7 cellular contexts compared by ENCODE assay signal in genomic region chr15:38589502-38589901, GRCh38. TPM values are rescaled to one million over a fixed set of nuclear protein-coding genes. Genes with fewer than 3 reads are reported as not detected.
DNase-seq lines count a peak whose midpoint lies in the region; ATAC-seq, FAIRE-seq and TF ChIP-seq lines count a peak whose summit lies in the region.

No MANE protein-coding gene starts in this region.

- H3K4me1 ChIP-seq in K562 (replicated peaks in 1 of 2; ENCODE audit: control insufficient read depth in 2 of 2, insufficient read depth in 2 of 2, low read length in 2 of 2): peaks cover 6 to 22% of the 10 kb centered on the region in 2 experiments; a peak in 3 of 5 replicates

- no peaks in the 10 kb centered on the region for H3K79me2 ChIP-seq in K562 (ENCODE audit: control insufficient read depth, insufficient read depth, low read length)

- CTCF ChIA-PET in K562 (lab: Yijun Ruan, JAX; ENCODE audit: low intra/inter-chr PET ratio): no interaction called here

- H3K4me2 ChIP-seq in K562 (ENCODE audit: insufficient read depth, low read length): peak overlapping the region; percentile 62

- peak overlapping the region; percentile 51 for H3K27ac ChIP-seq in K562 (ENCODE audit: extremely low read depth, low read depth, low read length)

- H3K9me1 ChIP-seq in K562 (ENCODE audit: control insufficient read depth, insufficient read depth, low read length): no peaks in the 10 kb centered on the region

- TF ChIP-seq POLR2A in K562 (conservative IDR thresholded peaks at IDR 0.05): no peak

- H3K9me3 ChIP-seq in K562 (replicated peaks; ENCODE audit: control insufficient read depth, insufficient read depth, low read depth, low read length): no peaks in the 10 kb centered on the region

- FAIRE-seq in K562 (lab: Jason Lieb, UNC): peak; percentile 19

- 10% methylated on average over 4 of the region's 4 CpGs for WGBS in K562 (ENCODE audit: insufficient coverage, low coverage, missing lambda C conversion rate)

- POLR2A ChIA-PET in K562 (lab: Yijun Ruan, JAX): interaction anchor here (0.7 to 1.5 kb wide), 6 partner anchors 9 to 1096 kb away, joined by 3 to 5 read pairs (median 4); no protein-coding TSS in a partner anchor

- H3K36me3 ChIP-seq in K562 (ENCODE audit: control insufficient read depth, insufficient read depth, low read length): no peaks in the 10 kb centered on the region

- DNase-seq in EL: peak; percentile 84
- DNase-seq in LHCN-M2 (ENCODE audit: low read depth): peak; percentile 72
- DNase-seq in K562 (ENCODE audit: extremely low read depth in 1 of 4, low spot score in 3 of 4): peak in 3 of 4 experiments; percentile 37 to 81 (median 59)
- DNase-seq in myocyte (ENCODE audit: low read depth): peak; percentile 49
- no peak for DNase-seq in posterior vena cava (ENCODE audit: low spot score)
- DNase-seq in stimulated activated CD8-positive, alpha-beta memory T cell treated with anti-CD3 and anti-CD28 coated beads, Interleukin-4, amount 100 ng/mL, for 48 hours: no peak

- peak; percentile 72 for TF ChIP-seq EP300 in K562 (IDR thresholded peaks at IDR 0.05; ENCODE audit: low read length)

- TF ChIP-seq RAD21 in K562 (CRISPR knock-in tag; conservative IDR thresholded peaks at IDR 0.05 in 1 of 2, IDR thresholded peaks at IDR 0.05 in 1 of 2): no peak

- ATAC-seq in K562 (peak; percentile 96), GM21526 (IDR thresholded peaks at IDR 0.05; ENCODE audit: low FRiP score, unreplicated experiment) (no peak)

- H3K27me3 ChIP-seq in K562 (ENCODE audit: control insufficient read depth in 2 of 2, insufficient read depth in 2 of 2, low read length in 2 of 2): no peaks in the 10 kb centered on the region

- no TSS peak for BruUV-seq in K562 (replicated peaks; lab: Mats Ljungman, UMichigan)

- peak overlapping the region; percentile 64 for H2AFZ ChIP-seq in K562 (ENCODE audit: low read depth, low read length)

- intact Hi-C loops in K562 (cut with micrococcal nuclease) (no loop called here), posterior vena cava (cut with DNase I) (no loop called here)

- no peak for TF ChIP-seq CTCF in K562 (IDR thresholded peaks at IDR 0.05 in 2 of 3, conservative IDR thresholded peaks at IDR 0.05 in 1 of 3; ENCODE audit: insufficient read depth in 2 of 3, low read depth in 1 of 3, low read length in 3 of 3)

- H4K20me1 ChIP-seq in K562 (replicated peaks; ENCODE audit: control insufficient read depth, insufficient read depth, low read length): no peaks in the 10 kb centered on the region

- H3K4me3 ChIP-seq in K562: no peak overlapping the region

- in situ Hi-C loops in K562 (cut with MboI): no loop called here

- peak overlapping the region in 1 of 2 experiments; percentile 27; a peak in 2 of 4 replicates for H3K9ac ChIP-seq in K562 (ENCODE audit: insufficient read depth in 1 of 2, low read depth in 2 of 2, low read length in 2 of 2)

TF ChIP-seq in K562, 482 proteins besides CTCF, POLR2A, EP300 and RAD21 (continues in another document):
- TF ChIP-seq PHF21A (IDR thresholded peaks at IDR 0.05; ENCODE audit: borderline replicate concordance, low read depth) (no peak), ZBTB7A (IDR thresholded peaks at IDR 0.05; ENCODE audit: borderline replicate concordance, control insufficient read depth, low read depth, low read length) (no peak), DDX20 (tag; IDR thresholded peaks at IDR 0.05; ENCODE audit: low read depth) (no peak), FOSL1 (tag; conservative IDR thresholded peaks at IDR 0.05) (peak; percentile 97), ZBTB5 (IDR thresholded peaks at IDR 0.05) (no peak), ESRRA (IDR thresholded peaks at IDR 0.05; ENCODE audit: borderline replicate concordance, low read depth) (no peak), ATF7 (IDR thresholded peaks at IDR 0.05) (peak; percentile 89), KAT7 (CRISPR knock-in tag; IDR thresholded peaks at IDR 0.05; ENCODE audit: borderline replicate concordance) (no peak), ZBTB8A (IDR thresholded peaks at IDR 0.05; ENCODE audit: partially characterized antibody) (no peak), ETV6 (IDR thresholded peaks at IDR 0.05; ENCODE audit: borderline replicate concordance in 1 of 2, low read depth in 2 of 2, low read length in 1 of 2) (peak in 1 of 2 experiments; percentile 20; a peak in 1 of 4 replicates), ETV6 (CRISPR knock-in tag; IDR thresholded peaks at IDR 0.05; ENCODE audit: borderline replicate concordance) (no peak), HNRNPL (IDR thresholded peaks at IDR 0.05; ENCODE audit: low read depth, low read length) (no peak), KDM1A (IDR thresholded peaks at IDR 0.05) (0 out of 4 replicates have a peak, but pooled peaks of 1 of the 2 experiments have one; percentile 6), TBL1XR1 (IDR thresholded peaks at IDR 0.05; ENCODE audit: low read length in 2 of 2) (peak in 1 of 2 experiments; percentile 49; a peak in 1 of 4 replicates)
- TF ChIP-seq, protein P1, sequence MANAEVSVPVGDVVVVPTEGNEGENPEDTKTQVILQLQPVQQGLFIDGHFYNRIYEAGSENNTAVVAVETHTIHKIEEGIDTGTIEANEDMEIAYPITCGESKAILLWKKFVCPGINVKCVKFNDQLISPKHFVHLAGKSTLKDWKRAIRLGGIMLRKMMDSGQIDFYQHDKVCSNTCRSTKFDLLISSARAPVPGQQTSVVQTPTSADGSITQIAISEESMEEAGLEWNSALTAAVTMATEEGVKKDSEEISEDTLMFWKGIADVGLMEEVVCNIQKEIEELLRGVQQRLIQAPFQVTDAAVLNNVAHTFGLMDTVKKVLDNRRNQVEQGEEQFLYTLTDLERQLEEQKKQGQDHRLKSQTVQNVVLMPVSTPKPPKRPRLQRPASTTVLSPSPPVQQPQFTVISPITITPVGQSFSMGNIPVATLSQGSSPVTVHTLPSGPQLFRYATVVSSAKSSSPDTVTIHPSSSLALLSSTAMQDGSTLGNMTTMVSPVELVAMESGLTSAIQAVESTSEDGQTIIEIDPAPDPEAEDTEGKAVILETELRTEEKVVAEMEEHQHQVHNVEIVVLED (CRISPR knock-in tag; IDR thresholded peaks at IDR 0.05): no peak

RNA-seq across cellular contexts. Expression of gene RASGRP1, which starts 24.9 kb away (rescaled TPM):
- total RNA-seq in LHCN-M2 (2014; rRNA removed): not detected in 2 replicates
- polyA plus RNA-seq in LHCN-M2 (2012): 0.04 TPM
- total RNA-seq in K562 (2011; cell fraction: chromatin; rRNA removed; ENCODE audit: low replicate concordance): 0.49 and 1.2 TPM in 2 replicates
- total RNA-seq in K562 (2011; cell fraction: nucleolus; rRNA removed): 0.33 and 0.39 TPM in 2 replicates
- 0.88 and 0.92 TPM in 2 replicates for total RNA-seq in K562 (2011; cell fraction: nucleoplasm; rRNA removed)
- total RNA-seq in K562 (2014; rRNA removed): 0.23 and 0.49 TPM in 2 replicates
- 0.44 and 0.54 TPM in 2 replicates for total RNA-seq in K562 (2014; rRNA removed; fragmentation: Illumina TruSeq; extraction: Trizol)
- total RNA-seq in K562 (2015; rRNA removed; fragmentation: Illumina TruSeq; extraction: Trizol): 0.26 and 0.33 TPM in 2 replicates
- 0.31 and 0.51 TPM in 2 replicates for total RNA-seq in K562 (2021)
- 0.12 and 0.38 TPM in 2 replicates for polyA plus RNA-seq in K562 (2011; rRNA removed)
- 0.12 and 0.19 TPM in 2 replicates for polyA plus RNA-seq in K562 (2011; cell fraction: cytosol; rRNA removed)
- 0.37 and 0.51 TPM in 2 replicates for polyA plus RNA-seq in K562 (2011; cell fraction: nucleus; rRNA removed)
- polyA plus RNA-seq in K562 (2012): 0.35 and 1.2 TPM in 2 replicates
- 0.30 and 0.60 TPM in 2 replicates for polyA plus RNA-seq in K562 (2014; fragmentation: Illumina TruSeq; extraction: Trizol)
- under 1 TPM; 0.14 to 0.17 TPM for polyA plus RNA-seq in K562 (2014; fragmentation: Nextera tagmentation; extraction: Ambion mirVana)
- polyA plus RNA-seq in K562 (2014; rRNA removed): 0.27 and 0.72 TPM in 2 replicates
- 0.21 and 0.24 TPM in 2 replicates for polyA minus RNA-seq in K562 (2011; rRNA and poly(A)+ RNA removed)
- not detected in 2 replicates for polyA minus RNA-seq in K562 (2011; cell fraction: cytosol; rRNA and poly(A)+ RNA removed)
- 0.22 and 0.27 TPM in 2 replicates for polyA minus RNA-seq in K562 (2011; cell fraction: nucleus; rRNA and poly(A)+ RNA removed)
- total RNA-seq in myocyte: 0.05 and 0.27 TPM in 2 replicates
- 0.05 TPM for polyA plus RNA-seq in myocyte (2012)
- under 1 TPM; 0.60 to 0.67 TPM for total RNA-seq in posterior vena cava

Comparison
In these comparisons a context has a peak if more than half of its experiments do, and no peak if none do; other contexts are left out.
1. DNase-seq: peak in EL (single experiment), LHCN-M2 (single experiment), K562 (3 of 4) and myocyte (single experiment); none in posterior vena cava (single experiment) and stimulated activated CD8-positive, alpha-beta memory T cell treated with anti-CD3 and anti-CD28 coated beads, Interleukin-4, amount 100 ng/mL, for 48 hours (single experiment).